In genomic region chr3:125519678-125520562, GRCh38 we compare ENCODE assay signal across 8 cellular contexts. TPM values are rescaled to one million over a fixed set of nuclear protein-coding genes. Genes with fewer than 3 reads are reported as not detected.
A peak's percentile ranks its signal among the peaks of the same experiment; 100 is the strongest.
DNase-seq lines count a peak whose midpoint lies in the region; ATAC-seq and TF ChIP-seq lines count a peak whose summit lies in the region.

Gene SNX4 (minus strand): TSS chr3:125520202. CDS start chr3:125520172, 30 bp downstream.

- H3K4me3 Mint-ChIP-seq in T-helper 17 cell: peak within 1 kb of the TSS; percentile 97

- 1% methylated on average over 49 of the region's 65 CpGs for WGBS in prostate gland

- DNase-seq in NCI-H1694 treated with DMSO at 0.1 percent for 48 hours (lab: John Stamatoyannopoulos, UW) (peak; percentile 85), T-helper 17 cell (peak; percentile 72 to 85 (median 81)), amygdala (lab: John Stamatoyannopoulos, UW) (peak; percentile 27 to 92 (median 84)), left ventricle myocardium superior (peak; percentile 97), prostate gland (ENCODE audit: low spot score) (peak; percentile 89), ureter (ENCODE audit: low spot score) (peak; percentile 93)

- peak; percentile 91 for ATAC-seq in GM18498 (IDR thresholded peaks at IDR 0.05; ENCODE audit: unreplicated experiment)
- ATAC-seq in HG02938 (IDR thresholded peaks at IDR 0.05; ENCODE audit: unreplicated experiment): peak; percentile 80
- peak; percentile 97 for ATAC-seq in T-helper 17 cell
- ATAC-seq in left ventricle myocardium superior: peak; percentile 99

- H3K9me3 ChIP-seq in T-helper 17 cell (ENCODE audit: control insufficient read depth, low read length, poor library complexity, severe bottlenecking) (no peaks in the 10 kb centered on the region), prostate gland (no peaks in the 10 kb centered on the region)

- no peaks in the 10 kb centered on the region for H3K27me3 Mint-ChIP-seq in T-helper 17 cell

- peaks cover 3% of the 10 kb centered on the region for H3K36me3 Mint-ChIP-seq in T-helper 17 cell (ENCODE audit: low read depth)

- no peaks in the 10 kb centered on the region for H3K27me3 ChIP-seq in prostate gland (replicated peaks; ENCODE audit: insufficient read depth)

- peaks cover 23% of the 10 kb centered on the region for H3K4me1 Mint-ChIP-seq in T-helper 17 cell

- H3K4me1 ChIP-seq in prostate gland (replicated peaks): no peaks in the 10 kb centered on the region

- intact Hi-C loops in left ventricle myocardium superior (cut with micrococcal nuclease) (no loop called here), prostate gland (cut with DNase I) (no loop called here)

- no peaks in the 10 kb centered on the region for H3K36me3 ChIP-seq in prostate gland

- peak; percentile 77 for TF ChIP-seq POLR2A in prostate gland (IDR thresholded peaks at IDR 0.05)

- peak in 1 of 4 experiments; percentile 30 for TF ChIP-seq CTCF in prostate gland (IDR thresholded peaks at IDR 0.05)

- H3K4me3 ChIP-seq in prostate gland: peak within 1 kb of the TSS; percentile 93 to 97

- peak within 1 kb of the TSS; percentile 93 for H3K27ac Mint-ChIP-seq in T-helper 17 cell

- H3K27ac ChIP-seq in prostate gland: peak within 1 kb of the TSS; percentile 82 to 88

RNA-seq across cellular contexts. Expression of gene SNX4, which starts in this region (rescaled TPM):
- total RNA-seq in T-helper 17 cell: 10 to 100 TPM; 15.9 to 18.6 TPM
- total RNA-seq in left ventricle myocardium superior: 17.9 TPM
- total RNA-seq in prostate gland: 10 to 100 TPM; 50.7 to 60.0 TPM
- total RNA-seq in ureter: 31.0 TPM

Comparison
In these comparisons a context has a peak if more than half of its experiments do, and no peak if none do; other contexts are left out.
1. Peak in every context shown above with its lines: DNase-seq, ATAC-seq, H3K4me3 ChIP-seq and H3K27ac ChIP-seq.